In the genomic region with DNA sequence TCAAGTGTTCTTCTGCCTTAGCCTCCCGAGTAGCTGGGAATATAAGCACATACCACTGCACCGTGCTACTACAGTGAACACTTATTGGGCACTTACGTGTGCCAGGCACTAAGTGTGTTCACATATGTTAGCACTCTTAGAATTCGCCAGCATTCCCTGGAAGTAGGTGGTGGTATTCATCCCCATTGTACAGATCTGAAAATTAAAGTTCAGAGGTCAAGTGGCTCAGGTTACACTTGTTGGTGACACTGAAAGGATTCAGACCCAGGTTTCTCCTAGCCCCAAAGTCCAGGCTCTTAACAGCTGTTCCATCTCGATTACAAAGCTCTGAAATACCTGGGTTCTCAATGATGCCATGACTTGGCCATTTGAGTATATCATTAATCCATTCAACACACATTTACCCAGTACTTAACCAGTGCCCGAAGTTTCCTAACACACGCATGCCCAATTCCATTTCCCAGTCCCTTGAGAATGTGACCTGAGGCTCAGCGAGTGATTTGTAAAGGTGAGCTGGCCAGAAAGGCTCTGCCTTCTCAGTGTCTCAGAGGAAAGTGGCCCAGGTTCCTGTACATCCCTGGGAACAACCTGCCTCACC, we compare ENCODE assay signal across 1 cellular context.
TF ChIP-seq lines count a peak whose summit lies in the region.

No MANE protein-coding gene starts in this region.

TF ChIP-seq in K562, 482 proteins besides CTCF, POLR2A, EP300 and RAD21 (continued from another document):
- TF ChIP-seq, protein P1, sequence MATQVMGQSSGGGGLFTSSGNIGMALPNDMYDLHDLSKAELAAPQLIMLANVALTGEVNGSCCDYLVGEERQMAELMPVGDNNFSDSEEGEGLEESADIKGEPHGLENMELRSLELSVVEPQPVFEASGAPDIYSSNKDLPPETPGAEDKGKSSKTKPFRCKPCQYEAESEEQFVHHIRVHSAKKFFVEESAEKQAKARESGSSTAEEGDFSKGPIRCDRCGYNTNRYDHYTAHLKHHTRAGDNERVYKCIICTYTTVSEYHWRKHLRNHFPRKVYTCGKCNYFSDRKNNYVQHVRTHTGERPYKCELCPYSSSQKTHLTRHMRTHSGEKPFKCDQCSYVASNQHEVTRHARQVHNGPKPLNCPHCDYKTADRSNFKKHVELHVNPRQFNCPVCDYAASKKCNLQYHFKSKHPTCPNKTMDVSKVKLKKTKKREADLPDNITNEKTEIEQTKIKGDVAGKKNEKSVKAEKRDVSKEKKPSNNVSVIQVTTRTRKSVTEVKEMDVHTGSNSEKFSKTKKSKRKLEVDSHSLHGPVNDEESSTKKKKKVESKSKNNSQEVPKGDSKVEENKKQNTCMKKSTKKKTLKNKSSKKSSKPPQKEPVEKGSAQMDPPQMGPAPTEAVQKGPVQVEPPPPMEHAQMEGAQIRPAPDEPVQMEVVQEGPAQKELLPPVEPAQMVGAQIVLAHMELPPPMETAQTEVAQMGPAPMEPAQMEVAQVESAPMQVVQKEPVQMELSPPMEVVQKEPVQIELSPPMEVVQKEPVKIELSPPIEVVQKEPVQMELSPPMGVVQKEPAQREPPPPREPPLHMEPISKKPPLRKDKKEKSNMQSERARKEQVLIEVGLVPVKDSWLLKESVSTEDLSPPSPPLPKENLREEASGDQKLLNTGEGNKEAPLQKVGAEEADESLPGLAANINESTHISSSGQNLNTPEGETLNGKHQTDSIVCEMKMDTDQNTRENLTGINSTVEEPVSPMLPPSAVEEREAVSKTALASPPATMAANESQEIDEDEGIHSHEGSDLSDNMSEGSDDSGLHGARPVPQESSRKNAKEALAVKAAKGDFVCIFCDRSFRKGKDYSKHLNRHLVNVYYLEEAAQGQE (CRISPR knock-in tag; IDR thresholded peaks at IDR 0.05; ENCODE audit: low read depth), result no peak
- no peak for TF ChIP-seq ZNF23 (CRISPR knock-in tag; IDR thresholded peaks at IDR 0.05)
- TF ChIP-seq ZNF707 (CRISPR knock-in tag; conservative IDR thresholded peaks at IDR 0.05), result no peak
